23 cellular contexts compared by ENCODE assay signal in the genomic region with DNA sequence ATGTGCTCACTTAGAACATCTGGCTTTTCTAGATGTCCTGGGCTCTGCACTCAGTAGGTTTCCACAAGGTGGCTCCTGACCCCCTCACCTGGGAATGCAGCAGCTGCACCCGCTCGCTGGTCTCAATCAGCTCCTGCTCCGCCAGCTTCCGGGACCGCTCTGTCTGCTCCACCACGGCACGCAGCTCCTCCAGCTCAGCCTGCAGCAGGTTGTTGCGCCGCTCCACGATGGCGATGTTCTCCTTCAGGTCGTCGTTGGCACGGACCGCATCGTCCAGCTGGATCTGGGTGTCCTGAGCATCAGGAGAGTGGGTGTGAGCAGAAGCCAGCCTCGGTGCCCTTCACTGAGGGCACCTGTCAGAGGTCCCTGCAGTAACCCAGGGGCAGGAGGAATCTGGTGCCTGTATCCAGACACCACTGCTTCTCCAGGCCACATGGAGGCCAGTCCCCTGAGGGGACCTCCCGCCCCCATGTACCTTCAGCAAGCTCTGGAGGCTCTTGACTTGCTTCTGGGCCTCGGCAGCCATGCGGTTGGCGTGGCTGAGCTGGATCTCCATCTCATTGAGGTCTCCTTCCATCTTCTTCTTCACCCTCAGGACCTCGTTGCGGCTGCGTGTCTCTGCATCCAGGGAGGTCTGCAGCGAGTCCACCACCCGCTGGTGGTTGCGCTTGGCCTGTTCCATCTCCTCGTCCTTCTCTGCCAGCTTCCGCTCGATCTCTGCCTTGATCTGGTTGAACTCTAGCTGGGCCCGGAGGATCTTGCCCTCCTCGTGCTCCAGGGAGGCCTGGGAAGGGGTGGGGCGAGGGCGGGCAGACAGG. TPM values are rescaled to one million over a fixed set of nuclear protein-coding genes. Genes with fewer than 3 reads are reported as not detected.
DNase-seq lines count a peak whose midpoint lies in the region; ATAC-seq and TF ChIP-seq lines count a peak whose summit lies in the region.
"Had no signal": no experiment of that assay in that cellular context is flagged by ENCODE, and none has a peak within 500 bp of the region (broad histone marks: within the 10 kb centered on the region; RNA-seq: fewer than 3 reads in every experiment).

No MANE protein-coding gene starts in this region.

- POLR2A ChIA-PET in WTC11 (lab: Charles Lee), result no interaction called here

- H3K4me3 ChIP-seq in neural progenitor cell, result no peak overlapping the region
- H3K4me3 ChIP-seq: MG63, PC-9 had no signal

- TF ChIP-seq CTCF in WTC11 (IDR thresholded peaks at IDR 0.05) (no peak), neural progenitor cell (IDR thresholded peaks at IDR 0.05) (no peak)

- no peaks in the 10 kb centered on the region for H3K4me1 ChIP-seq in neural progenitor cell

- H3K27ac Mint-ChIP-seq in WTC11 (no peak overlapping the region), neural progenitor cell (no peak overlapping the region)
- H3K27ac Mint-ChIP-seq: CD14-positive monocyte had no signal

- no peaks in the 10 kb centered on the region for H3F3A ChIP-seq in neural progenitor cell (ENCODE audit: low read depth)

- no peaks in the 10 kb centered on the region for H3K36me3 ChIP-seq in neural progenitor cell
- H3K36me3 ChIP-seq: MG63 had no signal

- no peak overlapping the region for H3K27ac ChIP-seq in neural progenitor cell
- H3K27ac ChIP-seq: HL-60, PC-9 had no signal

- DNase-seq in NCI-H146 (lab: John Stamatoyannopoulos, UW) (peak; percentile 12), NCI-H146 treated with DMSO at 0.1 percent for 48 hours (lab: John Stamatoyannopoulos, UW; ENCODE audit: unreplicated experiment) (no peak), ELF-1 (ENCODE audit: low read depth, low spot score) (peak; percentile 21), WTC11 (ENCODE audit: low spot score) (no peak), neural progenitor cell (ENCODE audit: low spot score) (no peak), NCI-H69 (lab: John Stamatoyannopoulos, UW) (no peak), GF-D8 (lab: John Stamatoyannopoulos, UW) (no peak), SW 1271 (lab: John Stamatoyannopoulos, UW) (no peak)
- DNase-seq: 8988T, COR-L47, DMS 273 treated with DMSO at 0.1 percent for 48 hours, IMR-90, Karpas-422, MG63, NCI-H1048, NCI-H1436, NCI-H2029 treated with DMSO at 0.1 percent for 48 hours, NCI-H524, PC-9 had no signal

- no peaks in the 10 kb centered on the region for H3K9me3 Mint-ChIP-seq in WTC11
- H3K9me3 Mint-ChIP-seq in neural progenitor cell, result no peaks in the 10 kb centered on the region

- CTCF ChIA-PET in WTC11 (lab: Charles Lee), result interaction anchor here (1.0 to 2.2 kb wide), 3 partner anchors 17 to 71 kb away, joined by 3 to 14 read pairs (median 4); no protein-coding TSS in a partner anchor

- no peak overlapping the region for H3K4me2 ChIP-seq in neural progenitor cell
- H3K4me2 ChIP-seq: PC-9 had no signal

- H3K36me3 Mint-ChIP-seq in WTC11 (no peaks in the 10 kb centered on the region), neural progenitor cell (no peaks in the 10 kb centered on the region)
- H3K36me3 Mint-ChIP-seq: CD14-positive monocyte had no signal

- H3K4me1 Mint-ChIP-seq in WTC11 (peaks cover 11% of the 10 kb centered on the region), neural progenitor cell (peaks cover 7% of the 10 kb centered on the region)
- H3K4me1 Mint-ChIP-seq: CD14-positive monocyte had no signal

- H3K27me3 Mint-ChIP-seq in WTC11 (ENCODE audit: low read depth), result peaks cover 38% of the 10 kb centered on the region
- peaks cover 11% of the 10 kb centered on the region for H3K27me3 Mint-ChIP-seq in neural progenitor cell (ENCODE audit: insufficient read depth, low read depth)

- H2AFZ ChIP-seq in neural progenitor cell (replicated peaks), result no peak overlapping the region
- H2AFZ ChIP-seq: PC-9 had no signal

- ATAC-seq in WTC11, result peak; percentile 43; the same call in 1 of the 2 replicates

- H3K9me3 ChIP-seq in neural progenitor cell (ENCODE audit: low read depth), result no peaks in the 10 kb centered on the region
- H3K9me3 ChIP-seq: MG63 had no signal

- no peaks in the 10 kb centered on the region for H4K20me1 ChIP-seq in neural progenitor cell (ENCODE audit: low read depth)

- no peak overlapping the region for H3K9ac ChIP-seq in neural progenitor cell

- H3K4me3 Mint-ChIP-seq in WTC11, result no peak overlapping the region
- H3K4me3 Mint-ChIP-seq in neural progenitor cell, result peak overlapping the region; percentile 50
- H3K4me3 Mint-ChIP-seq: CD14-positive monocyte had no signal

- H3K79me2 ChIP-seq in neural progenitor cell (ENCODE audit: low read depth), result no peaks in the 10 kb centered on the region

- H3K27me3 ChIP-seq in neural progenitor cell, result no peaks in the 10 kb centered on the region
- H3K27me3 ChIP-seq: MG63 had no signal

TF ChIP-seq in WTC11, 78 proteins besides CTCF, POLR2A, EP300 and RAD21:
- TF ChIP-seq ZNF281 (CRISPR knock-in tag; IDR thresholded peaks at IDR 0.05), result no peak
- TF ChIP-seq GABPB1 (CRISPR knock-in tag; IDR thresholded peaks at IDR 0.05), result no peak
- TF ChIP-seq CBFB (CRISPR knock-in tag; IDR thresholded peaks at IDR 0.05; ENCODE audit: low read depth), result no peak
- TF ChIP-seq ZBTB21 (CRISPR knock-in tag; IDR thresholded peaks at IDR 0.05; ENCODE audit: borderline replicate concordance), result no peak
- no peak for TF ChIP-seq MYBL2 (CRISPR knock-in tag; IDR thresholded peaks at IDR 0.05)
- no peak for TF ChIP-seq RORB (CRISPR knock-in tag; IDR thresholded peaks at IDR 0.05)
- TF ChIP-seq ATF3 (CRISPR knock-in tag; conservative IDR thresholded peaks at IDR 0.05), result no peak
- no peak for TF ChIP-seq ZNF532 (CRISPR knock-in tag; IDR thresholded peaks at IDR 0.05; ENCODE audit: borderline replicate concordance)
- no peak for TF ChIP-seq HMGA2 (CRISPR knock-in tag; IDR thresholded peaks at IDR 0.05)
- TF ChIP-seq ZNF219 (CRISPR knock-in tag; IDR thresholded peaks at IDR 0.05; ENCODE audit: borderline replicate concordance), result no peak
TF ChIP-seq in WTC11: peak in this region for 0.

RNA-seq across cellular contexts. Expression of gene CMTM5, which starts 9.2 kb away (rescaled TPM):
- 0.24 to 0.41 TPM (median 0.39 TPM) in 3 replicates for total RNA-seq in WTC11 (2021)
- total RNA-seq in neural progenitor cell (ENCODE audit: low replicate concordance), result 4.3 and 6.9 TPM in 2 replicates
- total RNA-seq: IMR-90, PC-9, SK-MEL-5 had no signal

RNA-seq across cellular contexts. Expression of gene IL25, which starts 13.4 kb away (rescaled TPM):
- 0.24 TPM in 1 of 3 replicates, not detected in the others for total RNA-seq in WTC11 (2021)
- total RNA-seq in neural progenitor cell (ENCODE audit: low replicate concordance), result not detected in 2 replicates
- total RNA-seq: HT1080, IMR-90, PC-9, SK-MEL-5 had no signal

RNA-seq across cellular contexts. Expression of gene EFS, which starts 21.1 kb away (rescaled TPM):
- 35.3 to 47.4 TPM (median 43.5 TPM) in 3 replicates for total RNA-seq in WTC11 (2021)
- total RNA-seq in neural progenitor cell (ENCODE audit: low replicate concordance), result 21.7 and 74.3 TPM in 2 replicates
- total RNA-seq: HT1080, PC-9, SK-MEL-5 had no signal

RNA-seq across cellular contexts. Expression of gene MYH6, which starts 22.0 kb away (rescaled TPM):
- 0.09 to 0.14 TPM (median 0.09 TPM) in 3 replicates for total RNA-seq in WTC11 (2021)
- 0.03 TPM in 1 of 2 replicates, not detected in the other for total RNA-seq in neural progenitor cell (ENCODE audit: low replicate concordance)
- total RNA-seq: HT1080, IMR-90, PC-9, SK-MEL-5 had no signal

RNA-seq across cellular contexts. Expression of gene SLC22A17, which starts 33.4 kb away (rescaled TPM):
- total RNA-seq in WTC11 (2021), result 42.3 to 52.4 TPM (median 51.4 TPM) in 3 replicates
- total RNA-seq in neural progenitor cell (ENCODE audit: low replicate concordance), result 22.2 and 80.8 TPM in 2 replicates
- total RNA-seq: PC-9 had no signal

Comparison
In these comparisons a context has a peak if more than half of its experiments do, and no peak if none do; other contexts are left out.
1. DNase-seq: peak in NCI-H146 (single experiment) and ELF-1 (single experiment); none in NCI-H146 treated with DMSO at 0.1 percent for 48 hours (single experiment), WTC11 (single experiment), neural progenitor cell (single experiment), NCI-H69 (single experiment), GF-D8 (single experiment) and SW 1271 (0 of 2).